In the genomic region with DNA sequence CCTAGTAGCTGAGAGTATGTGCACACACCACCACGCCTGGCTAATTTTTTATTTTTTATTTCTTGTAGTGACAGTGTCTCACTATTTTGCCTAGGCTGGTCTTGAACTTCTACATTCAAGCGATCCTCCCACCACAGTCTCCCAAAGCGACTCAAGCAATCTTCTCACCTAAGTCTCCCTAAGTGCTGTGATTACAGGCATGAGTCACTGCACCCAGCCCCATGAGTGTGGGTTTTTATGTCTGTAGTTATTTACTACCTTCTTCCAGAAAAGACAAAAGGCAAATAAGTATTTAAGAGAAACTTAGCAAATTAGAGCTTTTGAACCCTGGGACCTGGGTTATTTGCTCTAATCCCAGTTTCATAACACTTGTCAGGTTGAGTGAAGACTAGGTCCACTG, we compare ENCODE assay signal across 21 cellular contexts.
"Had no signal": no experiment of that assay in that cellular context is flagged by ENCODE, and none has a peak within 500 bp of the region (broad histone marks: within the 10 kb centered on the region; RNA-seq: fewer than 3 reads in every experiment).

No MANE protein-coding gene starts in this region.

- H3K36me3 Mint-ChIP-seq: activated naive CD4-positive, alpha-beta T cell treated with anti-CD3 and anti-CD28 coated beads, Interleukin-2, amount 50 U/mL, for 24 hours; mesothelial cell of epicardium; natural killer cell had no signal

- H3K4me3 ChIP-seq: left lung, lung, ovary, prostate gland, right atrium auricular region, upper lobe of left lung had no signal

- H3K27ac ChIP-seq: left lung, neutrophil, ovary, prostate gland, right atrium auricular region, upper lobe of left lung had no signal

- ATAC-seq: left lung; natural killer cell; stimulated activated naive CD8-positive, alpha-beta T cell treated with anti-CD3 and anti-CD28 coated beads, Interleukin-15, Interleukin-2, amounts not matched to agents 100 U/mL and 50 U/mL, for 24 hours had no signal

- H3K9me3 ChIP-seq: neutrophil, ovary, prostate gland, upper lobe of left lung had no signal

- H3K4me1 Mint-ChIP-seq: activated naive CD4-positive, alpha-beta T cell treated with anti-CD3 and anti-CD28 coated beads, Interleukin-2, amount 50 U/mL, for 24 hours; mesothelial cell of epicardium; natural killer cell had no signal

- DNase-seq: activated CD4-positive, alpha-beta T cell treated with anti-CD3 and anti-CD28 coated beads for 1 hour; activated CD4-positive, alpha-beta T cell treated with anti-CD3 and anti-CD28 coated beads, Interleukin-2, amount 50 U/mL, for 1 hour; activated gamma-delta T cell treated with Interleukin-2 at 50 U/mL for 16 hours; activated T-cell treated with anti-CD3 and anti-CD28 coated beads, Interleukin-2, amount 50 U/mL, for 1 hour; aorta; cortex of kidney; foreskin fibroblast; kidney glomerular epithelial cell; left lung; natural killer cell; ovary; stimulated activated CD4-positive, alpha-beta T cell treated with anti-CD3 and anti-CD28 coated beads, Interleukin-4, amount 100 ng/mL, for 24 hours; stimulated activated naive CD8-positive, alpha-beta T cell treated with anti-CD3 and anti-CD28 coated beads, Interleukin-15, Interleukin-2, amounts not matched to agents 100 U/mL and 50 U/mL, for 24 hours; T-helper 1 cell; upper lobe of left lung had no signal

- H3K4me3 Mint-ChIP-seq: activated naive CD4-positive, alpha-beta T cell treated with anti-CD3 and anti-CD28 coated beads, Interleukin-2, amount 50 U/mL, for 24 hours; mesothelial cell of epicardium; natural killer cell had no signal

- H3K4me1 ChIP-seq: left lung, prostate gland, right atrium auricular region, upper lobe of left lung had no signal

- H3K27me3 Mint-ChIP-seq: activated naive CD4-positive, alpha-beta T cell treated with anti-CD3 and anti-CD28 coated beads, Interleukin-2, amount 50 U/mL, for 24 hours had no signal

- H3K27ac Mint-ChIP-seq: activated naive CD4-positive, alpha-beta T cell treated with anti-CD3 and anti-CD28 coated beads, Interleukin-2, amount 50 U/mL, for 24 hours; mesothelial cell of epicardium; natural killer cell had no signal

- H3K36me3 ChIP-seq: left lung, neutrophil, ovary, prostate gland, right atrium auricular region, upper lobe of left lung had no signal

- H3K27me3 ChIP-seq: left lung, neutrophil, ovary, right atrium auricular region, upper lobe of left lung had no signal
